In genomic region chr7:96238474-96238873, GRCh38 we compare ENCODE assay signal across 16 cellular contexts.
DNase-seq lines count a peak whose midpoint lies in the region; TF ChIP-seq lines count a peak whose summit lies in the region.
"Had no signal": no experiment of that assay in that cellular context is flagged by ENCODE, and none has a peak within 500 bp of the region (broad histone marks: within the 10 kb centered on the region; RNA-seq: fewer than 3 reads in every experiment).

No MANE protein-coding gene starts in this region.

- no peaks in the 10 kb centered on the region for H3K27me3 ChIP-seq in left ventricle myocardium inferior (ENCODE audit: low read depth)
- H3K27me3 ChIP-seq in colonic mucosa, result no peaks in the 10 kb centered on the region
- H3K27me3 ChIP-seq: BLaER1 had no signal

- peaks cover 66% of the 10 kb centered on the region for H3K4me1 ChIP-seq in left ventricle myocardium inferior
- H3K4me1 ChIP-seq in colonic mucosa, result no peaks in the 10 kb centered on the region

- no peak overlapping the region for H3K4me3 ChIP-seq in left ventricle myocardium inferior
- H3K4me3 ChIP-seq in astrocyte of the spinal cord (ENCODE audit: low read depth, low read length), result no peak overlapping the region
- no peak overlapping the region for H3K4me3 ChIP-seq in colonic mucosa
- H3K4me3 ChIP-seq: BLaER1 had no signal

- H3K27ac ChIP-seq in left ventricle myocardium inferior (replicated peaks), result peak overlapping the region; percentile 72
- no peak overlapping the region for H3K27ac ChIP-seq in colonic mucosa
- H3K27ac ChIP-seq: 22Rv1, BLaER1 had no signal

- in situ Hi-C loops in astrocyte of the spinal cord (cut with HindIII; ENCODE audit: low sequenced_read_pairs), result no loop called here

- no peak overlapping the region for H3K9ac ChIP-seq in colonic mucosa (ENCODE audit: low read depth in 2 of 2, low read length in 2 of 2)
- H3K9ac ChIP-seq: BLaER1 had no signal

- TF ChIP-seq CTCF in left ventricle myocardium inferior (IDR thresholded peaks at IDR 0.05; ENCODE audit: borderline replicate concordance) (no peak), astrocyte of the spinal cord (IDR thresholded peaks at IDR 0.05; ENCODE audit: low read depth, low read length) (no peak), colonic mucosa (IDR thresholded peaks at IDR 0.05) (no peak)

- intact Hi-C loops in left ventricle myocardium inferior (cut with micrococcal nuclease) (no loop called here), cardiac septum (cut with DNase I) (loop anchor here (5.0 kb wide), 1 partner anchor 84 kb away; the partner anchor contains the start of gene SLC25A13), colonic mucosa (cut with DNase I) (no loop called here)

- DNase-seq in left ventricle myocardium inferior, result no peak
- no peak for DNase-seq in cardiac septum (ENCODE audit: low spot score)
- peak; percentile 56 for DNase-seq in astrocyte of the spinal cord (ENCODE audit: low read depth, low spot score)
- DNase-seq in islet precursor cell, result peak; percentile 55
- DNase-seq in pulmonary artery endothelial cell (ENCODE audit: low read depth, low spot score), result peak; percentile 30
- no peak for DNase-seq in DMS114 treated with DMSO at 0.1 percent for 48 hours (lab: John Stamatoyannopoulos, UW; ENCODE audit: unreplicated experiment)
- no peak for DNase-seq in stimulated activated CD4-positive, alpha-beta T cell treated with anti-CD3 and anti-CD28 coated beads, Interleukin-2, amount 100 ng/mL, for 48 hours
- DNase-seq in colonic mucosa, result no peak
- DNase-seq: DMS 273 treated with DMSO at 0.1 percent for 48 hours, HCEC 1CT, NCI-H1105, NCI-H187, NCI-H2171, NCI-H82 had no signal

- H3K36me3 ChIP-seq in left ventricle myocardium inferior (peaks cover under 1% of the 10 kb centered on the region), colonic mucosa (no peaks in the 10 kb centered on the region)

- no peaks in the 10 kb centered on the region for H3K9me3 ChIP-seq in left ventricle myocardium inferior (replicated peaks)
- H3K9me3 ChIP-seq in colonic mucosa, result no peaks in the 10 kb centered on the region
- H3K9me3 ChIP-seq: BLaER1 had no signal

Comparison
In these comparisons a context has a peak if more than half of its experiments do, and no peak if none do; other contexts are left out.
1. DNase-seq: peak in astrocyte of the spinal cord (single experiment), islet precursor cell (single experiment) and pulmonary artery endothelial cell (single experiment); none in left ventricle myocardium inferior (single experiment), cardiac septum (single experiment), DMS114 treated with DMSO at 0.1 percent for 48 hours (single experiment), stimulated activated CD4-positive, alpha-beta T cell treated with anti-CD3 and anti-CD28 coated beads, Interleukin-2, amount 100 ng/mL, for 48 hours (0 of 2) and colonic mucosa (single experiment).